Comparison of ENCODE assay signal across 31 cellular contexts in genomic region chr10:79393221-79393923, GRCh38. TPM values are rescaled to one million over a fixed set of nuclear protein-coding genes. Genes with fewer than 3 reads are reported as not detected.
A peak's percentile ranks its signal among the peaks of the same experiment; 100 is the strongest.
DNase-seq lines count a peak whose midpoint lies in the region; ATAC-seq and TF ChIP-seq lines count a peak whose summit lies in the region.
"Had no signal": no experiment of that assay in that cellular context is flagged by ENCODE, and none has a peak within 500 bp of the region (broad histone marks: within the 10 kb centered on the region; RNA-seq: fewer than 3 reads in every experiment).

No MANE protein-coding gene starts in this region.

- peak overlapping the region in 45 of 59 donors; percentile 1 to 85 (median 65) for H3K27ac ChIP-seq in dorsolateral prefrontal cortex
- H3K27ac ChIP-seq in testis, result no peak overlapping the region
- H3K27ac ChIP-seq: 22Rv1, brain microvascular endothelial cell, C4-2B had no signal

- TF ChIP-seq CTCF in dorsolateral prefrontal cortex (IDR thresholded peaks at IDR 0.05 in 54 of 56, conservative IDR thresholded peaks at IDR 0.05 in 2 of 56; ENCODE audit: low read depth in 1 of 56, partially characterized antibody in 56 of 56) (no peak), mucosa of descending colon (IDR thresholded peaks at IDR 0.05) (no peak), testis (IDR thresholded peaks at IDR 0.05) (no peak), progenitor cell of endocrine pancreas (IDR thresholded peaks at IDR 0.05; ENCODE audit: unreplicated experiment) (no peak)

- H3K27me3 Mint-ChIP-seq in activated T-cell treated with anti-CD3 and anti-CD28 coated beads, Interleukin-2, amount 50 U/mL, for 24 hours, result no peaks in the 10 kb centered on the region
- H3K27me3 Mint-ChIP-seq in progenitor cell of endocrine pancreas, result peaks cover 24% of the 10 kb centered on the region
- H3K27me3 Mint-ChIP-seq: activated CD4-positive, alpha-beta memory T cell treated with anti-CD3 and anti-CD28 coated beads, Interleukin-2, amount 10 ng/mL, durations not matched to agents 7 days and 5 days had no signal

- no peak overlapping the region for H3K27ac Mint-ChIP-seq in activated T-cell treated with anti-CD3 and anti-CD28 coated beads, Interleukin-2, amount 50 U/mL, for 24 hours
- H3K27ac Mint-ChIP-seq in progenitor cell of endocrine pancreas, result no peak overlapping the region
- H3K27ac Mint-ChIP-seq: activated CD4-positive, alpha-beta memory T cell treated with anti-CD3 and anti-CD28 coated beads, Interleukin-2, amount 10 ng/mL, durations not matched to agents 7 days and 5 days; immature natural killer cell; naive thymus-derived CD8-positive, alpha-beta T cell; T-helper 2 cell treated with Interferon-gamma antibody and Interleukin-4, amounts not matched to agents 5 μg/mL and 100 μg/mL, for 36 hours had no signal

- TF ChIP-seq POLR2A in testis (IDR thresholded peaks at IDR 0.05), result no peak

- no peak for ATAC-seq in mucosa of descending colon
- ATAC-seq: naive thymus-derived CD8-positive, alpha-beta T cell had no signal

- no peaks in the 10 kb centered on the region for H3K4me1 Mint-ChIP-seq in activated T-cell treated with anti-CD3 and anti-CD28 coated beads, Interleukin-2, amount 50 U/mL, for 24 hours (ENCODE audit: low read depth)
- H3K4me1 Mint-ChIP-seq in progenitor cell of endocrine pancreas (ENCODE audit: low read depth), result no peaks in the 10 kb centered on the region
- H3K4me1 Mint-ChIP-seq: activated CD4-positive, alpha-beta memory T cell treated with anti-CD3 and anti-CD28 coated beads, Interleukin-2, amount 10 ng/mL, durations not matched to agents 7 days and 5 days; immature natural killer cell had no signal

- H3K4me3 Mint-ChIP-seq in activated T-cell treated with anti-CD3 and anti-CD28 coated beads, Interleukin-2, amount 50 U/mL, for 24 hours, result no peak overlapping the region
- H3K4me3 Mint-ChIP-seq in progenitor cell of endocrine pancreas (ENCODE audit: low read depth), result no peak overlapping the region
- H3K4me3 Mint-ChIP-seq: activated CD4-positive, alpha-beta memory T cell treated with anti-CD3 and anti-CD28 coated beads, Interleukin-2, amount 10 ng/mL, durations not matched to agents 7 days and 5 days; immature natural killer cell; naive thymus-derived CD8-positive, alpha-beta T cell; T-helper 2 cell treated with Interferon-gamma antibody and Interleukin-4, amounts not matched to agents 5 μg/mL and 100 μg/mL, for 36 hours had no signal

- no peaks in the 10 kb centered on the region for H3K4me1 ChIP-seq in mucosa of descending colon (ENCODE audit: low read depth)
- peaks cover 15% of the 10 kb centered on the region for H3K4me1 ChIP-seq in testis
- H3K4me1 ChIP-seq: Caco-2 had no signal

- peak; percentile 2 for DNase-seq in activated T-cell treated with anti-CD3 and anti-CD28 coated beads, Interleukin-2, amount 50 U/mL, for 1 hour
- no peak for DNase-seq in activated T-cell treated with anti-CD3 and anti-CD28 coated beads, Interleukin-2, amount 50 U/mL, for 24 hours
- peak in 5 of 10 donors; percentile 4 to 31 (median 11) for DNase-seq in dorsolateral prefrontal cortex
- DNase-seq in mucosa of descending colon, result peak in 2 of 3 donors; percentile 12 to 23
- peak; percentile 11 for DNase-seq in testis
- no peak for DNase-seq in NCI-H524 treated with DMSO at 0.1 percent for 48 hours (lab: John Stamatoyannopoulos, UW)
- no peak for DNase-seq in progenitor cell of endocrine pancreas (ENCODE audit: low spot score, unreplicated experiment)
- DNase-seq in hepatic stellate cell (ENCODE audit: low spot score), result no peak
- DNase-seq: activated CD4-positive, alpha-beta memory T cell treated with anti-CD3 and anti-CD28 coated beads, Interleukin-2, amount 10 ng/mL, durations not matched to agents 7 days and 5 days; activated CD4-positive, CD25-positive, alpha-beta regulatory T cell treated with anti-CD3 and anti-CD28 coated beads, Interleukin-2, amount 50 U/mL, for 72 hours; activated CD8-positive, alpha-beta memory T cell treated with anti-CD3 and anti-CD28 coated beads, Interleukin-2, amount 50 U/mL, for 4 hours; activated naive CD4-positive, alpha-beta T cell treated with anti-CD3 and anti-CD28 coated beads, Interleukin-2, amount 50 U/mL, for 16 hours; amniotic stem cell; brain microvascular endothelial cell; Caco-2; DMS79 treated with DMSO at 0.1 percent for 48 hours; effector CD8-positive, alpha-beta T cell; GF-D8; GOT3; immature natural killer cell; midbrain; NCI-H1694; NCI-H446 treated with DMSO at 0.1 percent for 48 hours; occipital lobe; stimulated activated CD4-positive, alpha-beta T cell treated with anti-CD3 and anti-CD28 coated beads, Interleukin-4, amount 100 ng/mL, for 1 hour; upper lobe of left lung had no signal

- no peak overlapping the region for H3K4me3 ChIP-seq in dorsolateral prefrontal cortex
- H3K4me3 ChIP-seq in mucosa of descending colon, result no peak overlapping the region
- no peak overlapping the region for H3K4me3 ChIP-seq in testis
- H3K4me3 ChIP-seq: upper lobe of left lung had no signal

- H3K9me3 ChIP-seq in mucosa of descending colon, result no peaks in the 10 kb centered on the region
- no peaks in the 10 kb centered on the region for H3K9me3 ChIP-seq in testis
- H3K9me3 ChIP-seq: Caco-2, upper lobe of left lung had no signal

- intact Hi-C loops in dorsolateral prefrontal cortex (cut with DNase I) (no loop called here), mucosa of descending colon (cut with DNase I, micrococcal nuclease) (no loop called here), testis (cut with DNase I; ENCODE audit: low total_unique reads) (no loop called here)

- no peaks in the 10 kb centered on the region for H3K9me3 Mint-ChIP-seq in activated T-cell treated with anti-CD3 and anti-CD28 coated beads, Interleukin-2, amount 50 U/mL, for 24 hours
- no peaks in the 10 kb centered on the region for H3K9me3 Mint-ChIP-seq in progenitor cell of endocrine pancreas (ENCODE audit: low read depth)
- H3K9me3 Mint-ChIP-seq: activated CD4-positive, alpha-beta memory T cell treated with anti-CD3 and anti-CD28 coated beads, Interleukin-2, amount 10 ng/mL, durations not matched to agents 7 days and 5 days; immature natural killer cell; naive thymus-derived CD8-positive, alpha-beta T cell; T-helper 2 cell treated with Interferon-gamma antibody and Interleukin-4, amounts not matched to agents 5 μg/mL and 100 μg/mL, for 36 hours had no signal

- H3K36me3 ChIP-seq in mucosa of descending colon (ENCODE audit: low read depth) (no peaks in the 10 kb centered on the region), testis (ENCODE audit: low read depth, missing control alignments) (no peaks in the 10 kb centered on the region)

- WGBS in testis, 2 donors, result 81 to 88% methylated on average over 4 of the region's 4 CpGs

- H3K36me3 Mint-ChIP-seq in activated T-cell treated with anti-CD3 and anti-CD28 coated beads, Interleukin-2, amount 50 U/mL, for 24 hours (ENCODE audit: low read depth), result no peaks in the 10 kb centered on the region
- no peaks in the 10 kb centered on the region for H3K36me3 Mint-ChIP-seq in progenitor cell of endocrine pancreas (ENCODE audit: insufficient read depth)
- H3K36me3 Mint-ChIP-seq: naive thymus-derived CD8-positive, alpha-beta T cell had no signal

- no peaks in the 10 kb centered on the region for H3K27me3 ChIP-seq in dorsolateral prefrontal cortex
- H3K27me3 ChIP-seq in testis, result no peaks in the 10 kb centered on the region
- H3K27me3 ChIP-seq: brain microvascular endothelial cell, upper lobe of left lung had no signal

RNA-seq across cellular contexts. Expression of gene PPIF, which starts 46.1 kb away (rescaled TPM):
- total RNA-seq in dorsolateral prefrontal cortex, result 10 to 100 TPM; 36.9 to 90.0 (median 52.6) TPM
- 10 to 100 TPM; 54.6 to 88.5 (median 77.3) TPM for total RNA-seq in mucosa of descending colon
- 100 to 1,000 TPM in 1 of 2 donors, 10 to 100 TPM in 1; 82.1 to 106 TPM for total RNA-seq in testis
- polyA plus RNA-seq in testis (ENCODE audit: insufficient read depth, low read depth, low replicate concordance), result 80.1 TPM
- total RNA-seq in progenitor cell of endocrine pancreas, result 35.9 and 37.1 TPM in 2 replicates

RNA-seq across cellular contexts. Expression of gene ZCCHC24, which starts 52.1 kb away (rescaled TPM):
- 100 to 1,000 TPM in 56 of 120 experiments, 10 to 100 TPM in 64; 46.7 to 245 (median 97.2) TPM for total RNA-seq in dorsolateral prefrontal cortex
- total RNA-seq in mucosa of descending colon, result 100 to 1,000 TPM in 1 of 3 donors, 10 to 100 TPM in 1, 1 to 10 TPM in 1; 5.6 to 125 (median 22.8) TPM
- 10 to 100 TPM; 31.3 to 38.6 TPM for total RNA-seq in testis
- polyA plus RNA-seq in testis (ENCODE audit: insufficient read depth, low read depth, low replicate concordance), result 27.7 TPM
- total RNA-seq in progenitor cell of endocrine pancreas, result 1.3 and 1.6 TPM in 2 replicates
- total RNA-seq: HT-29 had no signal

Comparison
In these comparisons a context has a peak if more than half of its experiments do, and no peak if none do; other contexts are left out.
1. DNase-seq: peak in activated T-cell treated with anti-CD3 and anti-CD28 coated beads, Interleukin-2, amount 50 U/mL, for 1 hour (single experiment), mucosa of descending colon (2 of 3) and testis (single experiment); none in activated T-cell treated with anti-CD3 and anti-CD28 coated beads, Interleukin-2, amount 50 U/mL, for 24 hours (single experiment), NCI-H524 treated with DMSO at 0.1 percent for 48 hours (single experiment), progenitor cell of endocrine pancreas (single experiment) and hepatic stellate cell (single experiment).
2. H3K27ac ChIP-seq: peak in dorsolateral prefrontal cortex (45 of 59); none in testis (0 of 2).